ENCODE assay signal across 1 cellular context in genomic region chr1:181133969-181134418, GRCh38.
TF ChIP-seq lines count a peak whose summit lies in the region.

No MANE protein-coding gene starts in this region.

TF ChIP-seq in IMR-90, 13 proteins besides CTCF, POLR2A, EP300 and RAD21:
- TF ChIP-seq RCOR1 (IDR thresholded peaks at IDR 0.05; ENCODE audit: insufficient replicate concordance, low read length) (no peak), NFE2L2 (IDR thresholded peaks at IDR 0.05; ENCODE audit: low read depth, low read length) (no peak), USF2 (IDR thresholded peaks at IDR 0.05; ENCODE audit: low read depth, low read length) (no peak), RFX5 (IDR thresholded peaks at IDR 0.05; ENCODE audit: low read depth, low read length) (no peak), MAZ (IDR thresholded peaks at IDR 0.05; ENCODE audit: borderline replicate concordance, low read depth, low read length) (no peak), FOS (IDR thresholded peaks at IDR 0.05; ENCODE audit: low read depth, low read length) (no peak), SMC3 (IDR thresholded peaks at IDR 0.05; ENCODE audit: low read depth, low read length) (no peak), ELK1 (IDR thresholded peaks at IDR 0.05; ENCODE audit: borderline replicate concordance, low read depth, low read length) (no peak)
TF ChIP-seq in IMR-90: peak in this region for 0.
